ENCODE assay signal across 19 cellular contexts in the genomic region with DNA sequence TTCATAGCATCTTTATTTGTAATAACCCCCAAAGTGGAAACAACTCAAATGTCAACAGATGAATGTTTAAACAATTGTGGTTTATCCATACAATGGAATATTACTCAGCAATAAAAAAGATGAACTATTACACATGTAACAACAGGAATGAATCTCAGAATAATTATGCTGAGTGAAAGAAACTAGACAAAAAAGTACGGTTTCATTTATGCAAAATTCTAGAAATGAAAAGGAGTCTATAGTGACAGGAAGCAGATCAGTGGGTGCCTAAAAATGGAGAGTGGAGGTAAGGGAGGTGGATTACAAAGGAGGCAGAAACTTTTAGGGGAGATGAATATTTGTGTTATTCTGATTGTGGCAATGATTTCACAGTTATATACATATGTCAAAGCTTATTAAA. TPM values are rescaled to one million over a fixed set of nuclear protein-coding genes. Genes with fewer than 3 reads are reported as not detected.
DNase-seq lines count a peak whose midpoint lies in the region; ATAC-seq and TF ChIP-seq lines count a peak whose summit lies in the region.
"Had no signal": no experiment of that assay in that cellular context is flagged by ENCODE, and none has a peak within 500 bp of the region (broad histone marks: within the 10 kb centered on the region; RNA-seq: fewer than 3 reads in every experiment).

No MANE protein-coding gene starts in this region.

- WGBS in spleen, 5 donors: 56 to 74% (median 69%) methylated on average over 1 of the region's 1 CpG

- peaks cover 72% of the 10 kb centered on the region for H3K36me3 Mint-ChIP-seq in activated CD8-positive, alpha-beta memory T cell treated with anti-CD3 and anti-CD28 coated beads, Interleukin-2, amount 10 ng/mL, durations not matched to agents 7 days and 5 days
- H3K36me3 Mint-ChIP-seq in central memory CD8-positive, alpha-beta T cell (ENCODE audit: insufficient read depth): peaks cover 60% of the 10 kb centered on the region

- no peak for ATAC-seq in activated CD8-positive, alpha-beta memory T cell treated with anti-CD3 and anti-CD28 coated beads, Interleukin-2, amount 10 ng/mL, durations not matched to agents 7 days and 5 days
- ATAC-seq in central memory CD8-positive, alpha-beta T cell (replicated peaks; ENCODE audit: extremely low read depth, poor library complexity, severe bottlenecking): no peak

- peak overlapping the region; percentile 91 for H3K27ac Mint-ChIP-seq in activated CD8-positive, alpha-beta memory T cell treated with anti-CD3 and anti-CD28 coated beads, Interleukin-2, amount 10 ng/mL, durations not matched to agents 7 days and 5 days
- peak overlapping the region; percentile 90 for H3K27ac Mint-ChIP-seq in central memory CD8-positive, alpha-beta T cell (ENCODE audit: low read depth)

- intact Hi-C loops in spleen (cut with DNase I; ENCODE audit: low total_unique reads): no loop called here

- H3K4me3 ChIP-seq in Loucy (ENCODE audit: low read length, poor library complexity, severe bottlenecking) (peak overlapping the region; percentile 88), spleen (peak overlapping the region in 3 of 8 donors; percentile 5 to 76 (median 16))
- H3K4me3 ChIP-seq: coronary artery, MG63, SK-N-MC had no signal

- TF ChIP-seq POLR2A in spleen (IDR thresholded peaks at IDR 0.05): no peak

- peaks cover 99% of the 10 kb centered on the region for H3K79me2 ChIP-seq in Loucy (ENCODE audit: insufficient read depth, low read length)

- H3K9me2 ChIP-seq in Loucy (replicated peaks; ENCODE audit: low read depth, low read length): no peaks in the 10 kb centered on the region

- CTCF ChIA-PET in activated CD8-positive, alpha-beta memory T cell treated with anti-CD3 and anti-CD28 coated beads, Interleukin-2, amount 10 ng/mL, durations not matched to agents 7 days and 5 days (lab: Charles Lee): interaction anchor here (1.3 kb wide), 1 partner anchor 24 kb away, joined by 4 read pairs; no protein-coding TSS in a partner anchor

- H3K9me3 Mint-ChIP-seq in activated CD8-positive, alpha-beta memory T cell treated with anti-CD3 and anti-CD28 coated beads, Interleukin-2, amount 10 ng/mL, durations not matched to agents 7 days and 5 days (ENCODE audit: low read depth): no peaks in the 10 kb centered on the region
- no peaks in the 10 kb centered on the region for H3K9me3 Mint-ChIP-seq in central memory CD8-positive, alpha-beta T cell

- no peaks in the 10 kb centered on the region for H3K27me3 Mint-ChIP-seq in activated CD8-positive, alpha-beta memory T cell treated with anti-CD3 and anti-CD28 coated beads, Interleukin-2, amount 10 ng/mL, durations not matched to agents 7 days and 5 days
- no peaks in the 10 kb centered on the region for H3K27me3 Mint-ChIP-seq in central memory CD8-positive, alpha-beta T cell

- H3K36me3 ChIP-seq in Loucy (ENCODE audit: insufficient read depth, low read length) (no peaks in the 10 kb centered on the region; the same call in 1 of the 2 replicates), spleen (no peaks in the 10 kb centered on the region)
- H3K36me3 ChIP-seq: MG63, neutrophil had no signal

- no peak overlapping the region for H2AFZ ChIP-seq in Loucy (ENCODE audit: low read length)

- peaks cover 8% of the 10 kb centered on the region for H3K9me3 ChIP-seq in Loucy (ENCODE audit: insufficient read depth, low read depth, low read length)
- H3K9me3 ChIP-seq in spleen: peaks cover 0 to 6% (median 0%) of the 10 kb centered on the region in 8 donors
- H3K9me3 ChIP-seq: neutrophil had no signal

- TF ChIP-seq CTCF in Loucy (conservative IDR thresholded peaks at IDR 0.05; ENCODE audit: low read length) (no peak), spleen (IDR thresholded peaks at IDR 0.05 in 8 of 11, conservative IDR thresholded peaks at IDR 0.05 in 3 of 11) (no peak)

- H4K20me1 ChIP-seq in Loucy (ENCODE audit: insufficient read depth, low read length, poor library complexity, severe bottlenecking): peaks cover 61% of the 10 kb centered on the region

- peaks cover 46% of the 10 kb centered on the region for H3K4me1 Mint-ChIP-seq in activated CD8-positive, alpha-beta memory T cell treated with anti-CD3 and anti-CD28 coated beads, Interleukin-2, amount 10 ng/mL, durations not matched to agents 7 days and 5 days
- H3K4me1 Mint-ChIP-seq in central memory CD8-positive, alpha-beta T cell: peaks cover 69% of the 10 kb centered on the region

- no peak for DNase-seq in activated CD8-positive, alpha-beta memory T cell treated with anti-CD3 and anti-CD28 coated beads, Interleukin-2, amount 10 ng/mL, durations not matched to agents 7 days and 5 days
- no peak for DNase-seq in activated CD8-positive, alpha-beta memory T cell treated with anti-CD3 and anti-CD28 coated beads for 24 hours
- DNase-seq in central memory CD8-positive, alpha-beta T cell (ENCODE audit: low spot score in 2 of 2): no peak
- DNase-seq in spleen: no peak
- no peak for DNase-seq in NCI-H82 treated with DMSO at 0.1 percent for 48 hours (lab: John Stamatoyannopoulos, UW; ENCODE audit: unreplicated experiment)
- no peak for DNase-seq in activated effector memory CD4-positive, alpha-beta T cell treated with Interleukin-2 at 50 U/mL for 16 hours
- DNase-seq in GDM1 (lab: John Stamatoyannopoulos, UW): no peak
- DNase-seq: anterior cingulate cortex; glutamatergic neuron; NCI-H187 treated with DMSO at 0.1 percent for 48 hours; NCI-H510A treated with DMSO at 0.1 percent for 48 hours; stimulated activated CD4-positive, alpha-beta T cell treated with anti-CD3 and anti-CD28 coated beads, Interleukin-4, amount 100 ng/mL, for 1 hour had no signal

- no peaks in the 10 kb centered on the region for H3K27me3 ChIP-seq in Loucy (ENCODE audit: insufficient read depth, low read length, poor library complexity, severe bottlenecking)
- H3K27me3 ChIP-seq in spleen (replicated peaks in 1 of 7): peaks cover 0 to 21% (median 0%) of the 10 kb centered on the region in 7 donors
- H3K27me3 ChIP-seq: MG63 had no signal

- H3K4me1 ChIP-seq in Loucy (ENCODE audit: insufficient read depth, low read length, poor library complexity, severe bottlenecking) (peaks cover 69% of the 10 kb centered on the region), spleen (peaks cover 14 to 91% (median 40%) of the 10 kb centered on the region in 6 donors)

- H3F3A ChIP-seq in Loucy (ENCODE audit: low read depth): no peaks in the 10 kb centered on the region; the same call in 1 of the 2 replicates

- no peak overlapping the region for H3K9ac ChIP-seq in Loucy (ENCODE audit: low read depth, low read length, poor library complexity, severe bottlenecking)

- peak overlapping the region; percentile 70 to 92 (median 90) for H3K27ac ChIP-seq in spleen
- H3K27ac ChIP-seq: neutrophil, SK-N-MC had no signal

- peak overlapping the region; percentile 97 for H3K4me3 Mint-ChIP-seq in activated CD8-positive, alpha-beta memory T cell treated with anti-CD3 and anti-CD28 coated beads, Interleukin-2, amount 10 ng/mL, durations not matched to agents 7 days and 5 days
- H3K4me3 Mint-ChIP-seq in central memory CD8-positive, alpha-beta T cell: no peak overlapping the region

- H3K4me2 ChIP-seq in Loucy (ENCODE audit: low read depth, low read length, poor library complexity, severe bottlenecking): peak overlapping the region; percentile 98

RNA-seq across cellular contexts. Expression of a gene that starts 4.8 kb away (rescaled TPM):
- 100 to 1,000 TPM; 304 to 312 TPM for total RNA-seq in activated CD8-positive, alpha-beta memory T cell treated with anti-CD3 and anti-CD28 coated beads, Interleukin-2, amount 10 ng/mL, durations not matched to agents 7 days and 5 days
- total RNA-seq in spleen: 100 to 1,000 TPM in 6 of 7 donors, 10 to 100 TPM in 1; 90.6 to 184 (median 110) TPM
- 10 to 100 TPM; 10.0 to 18.0 (median 12.3) TPM for polyA plus RNA-seq in spleen

RNA-seq across cellular contexts. Expression of a gene that starts 45.0 kb away (rescaled TPM):
- total RNA-seq in activated CD8-positive, alpha-beta memory T cell treated with anti-CD3 and anti-CD28 coated beads, Interleukin-2, amount 10 ng/mL, durations not matched to agents 7 days and 5 days: 1 to 10 TPM in 1 of 2 experiments, under 1 TPM in 1; 0.70 to 1.3 TPM
- 1 to 10 TPM in 1 of 7 donors, under 1 TPM in 6; 0.46 to 1.0 (median 0.77) TPM for total RNA-seq in spleen
- polyA plus RNA-seq in spleen: under 1 TPM; 0.17 to 0.38 (median 0.36) TPM
- total RNA-seq: Daoy, H4 had no signal
